Comparison of ENCODE assay signal across 1 cellular context in genomic region chr6:125237764-125238163, GRCh38.
TF ChIP-seq lines count a peak whose summit lies in the region.

No MANE protein-coding gene starts in this region.

TF ChIP-seq in IMR-90, 13 proteins besides CTCF, POLR2A, EP300 and RAD21 (continued from another document):
- TF ChIP-seq BHLHE40 (IDR thresholded peaks at IDR 0.05; ENCODE audit: low read depth, low read length) (no peak), MXI1 (IDR thresholded peaks at IDR 0.05; ENCODE audit: borderline replicate concordance, low read depth, low read length) (no peak)
TF ChIP-seq in IMR-90: peak in this region for 0.
